In the genomic region with DNA sequence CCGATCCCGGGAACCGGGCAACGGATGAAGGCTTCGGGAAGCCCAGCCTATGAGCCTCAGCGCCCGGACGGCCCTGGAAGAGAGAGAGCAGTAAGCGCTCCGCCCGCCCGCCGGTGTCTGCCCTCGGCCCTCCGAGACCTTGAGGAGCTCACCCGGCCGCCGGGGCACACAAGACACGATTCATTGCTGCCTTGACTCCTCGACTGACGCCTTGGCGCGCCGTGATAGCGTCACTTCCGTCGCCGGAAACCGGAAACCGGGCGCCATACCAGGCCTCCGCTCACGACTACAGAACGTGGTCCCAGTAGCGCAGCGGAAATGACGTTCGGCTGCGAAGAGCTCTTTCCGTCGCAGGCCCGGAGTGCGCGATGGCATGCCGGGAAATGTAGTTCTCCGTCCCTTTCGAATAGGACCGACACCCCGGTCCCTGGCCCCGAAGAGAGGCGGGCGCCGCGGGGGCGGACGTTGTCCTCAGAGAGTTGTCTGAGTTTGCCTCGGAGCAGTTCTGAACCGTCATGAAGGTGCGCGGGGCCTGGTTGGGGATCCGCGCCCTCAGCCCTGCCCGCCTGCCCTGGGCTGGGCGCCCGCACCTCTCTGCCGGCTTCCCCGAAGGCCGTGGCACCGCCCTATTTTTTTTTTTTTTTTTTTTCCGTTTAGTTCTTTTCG, we compare ENCODE assay signal across 8 cellular contexts. TPM values are rescaled to one million over a fixed set of nuclear protein-coding genes. Genes with fewer than 3 reads are reported as not detected.
DNase-seq lines count a peak whose midpoint lies in the region; ATAC-seq and TF ChIP-seq lines count a peak whose summit lies in the region.

A gene (minus strand): TSS at position 208 of the 666 bp plus-strand sequence. CDS start 24 bp downstream, at position 184.

- peak within 1 kb of the TSS; percentile 94 for H4K91ac ChIP-seq in trophoblast cell (ENCODE audit: low read depth, low read length)

- H4K8ac ChIP-seq in trophoblast cell (ENCODE audit: low read depth, low read length), result peak within 1 kb of the TSS; percentile 92

- H3K23ac ChIP-seq in trophoblast cell (ENCODE audit: low read length), result no peak within 1 kb of the TSS

- H4K12ac ChIP-seq in trophoblast cell (ENCODE audit: low read depth, low read length), result peak within 1 kb of the TSS; percentile 93

- peak within 1 kb of the TSS; percentile 66 for H3K4ac ChIP-seq in trophoblast cell (ENCODE audit: low read depth, low read length)

- H2BK12ac ChIP-seq in trophoblast cell (ENCODE audit: low read length), result no peak within 1 kb of the TSS

- H3K9me3 ChIP-seq in adipocyte (ENCODE audit: control insufficient read depth, low read length) (no peaks in the 10 kb centered on the region), cardiac muscle cell (ENCODE audit: low read depth) (no peaks in the 10 kb centered on the region), trophoblast cell (ENCODE audit: insufficient read depth, low read depth, low read length) (peaks cover 3% of the 10 kb centered on the region)

- no CpG with 5 or more reads among the region's 71 CpGs for WGBS in trophoblast cell (ENCODE audit: extremely low coverage, insufficient coverage, insufficient read length)

- peaks cover 3% of the 10 kb centered on the region for H3K79me2 ChIP-seq in trophoblast cell (ENCODE audit: control insufficient read depth, insufficient read depth, low read length, poor library complexity)

- H3K4me3 ChIP-seq in GM12865 (ENCODE audit: low read depth, low read length), result peak within 1 kb of the TSS; percentile 85
- peak within 1 kb of the TSS; percentile 97 for H3K4me3 ChIP-seq in adipocyte (ENCODE audit: low read length)
- H3K4me3 ChIP-seq in cardiac muscle cell, result peak within 1 kb of the TSS; percentile 93
- peak within 1 kb of the TSS; percentile 98 for H3K4me3 ChIP-seq in trophoblast cell (ENCODE audit: low read depth, low read length)

- peaks cover 9% of the 10 kb centered on the region for H3K4me1 Mint-ChIP-seq in type B pancreatic cell (ENCODE audit: unreplicated experiment)

- peaks cover 8% of the 10 kb centered on the region for H3K79me1 ChIP-seq in trophoblast cell (ENCODE audit: low read length)

- H3K27me3 ChIP-seq in adipocyte (replicated peaks; ENCODE audit: control insufficient read depth, insufficient read depth, low read length) (no peaks in the 10 kb centered on the region), cardiac muscle cell (no peaks in the 10 kb centered on the region), trophoblast cell (ENCODE audit: insufficient read depth, low read length) (no peaks in the 10 kb centered on the region)

- no peaks in the 10 kb centered on the region for H3K9me3 Mint-ChIP-seq in type B pancreatic cell

- peak within 1 kb of the TSS; percentile 81 for H3K4me2 ChIP-seq in trophoblast cell (ENCODE audit: low read length)

- H3K9ac ChIP-seq in adipocyte (ENCODE audit: low read length) (peak within 1 kb of the TSS; percentile 93), trophoblast cell (ENCODE audit: low read length) (peak within 1 kb of the TSS; percentile 95)

- H3K36me3 ChIP-seq in adipocyte (ENCODE audit: control insufficient read depth, insufficient read depth, low read length, severe bottlenecking) (no peaks in the 10 kb centered on the region), cardiac muscle cell (no peaks in the 10 kb centered on the region), trophoblast cell (ENCODE audit: control insufficient read depth in 1 of 2, insufficient read depth in 2 of 2, low read length in 2 of 2) (peaks cover 3% of the 10 kb centered on the region in 2 experiments)

- no peaks in the 10 kb centered on the region for H3K27me3 Mint-ChIP-seq in type B pancreatic cell

- H3K27ac Mint-ChIP-seq in type B pancreatic cell, result peak within 1 kb of the TSS; percentile 98

- DNase-seq in GM12865 (ENCODE audit: low read depth), result peak; percentile 99
- DNase-seq in NCI-H1417 treated with DMSO at 0.1 percent for 48 hours (lab: John Stamatoyannopoulos, UW), result peak; percentile 89
- DNase-seq in SW480 (ENCODE audit: low spot score), result peak; percentile 98
- DNase-seq in adipocyte (ENCODE audit: low read depth), result peak; percentile 100
- DNase-seq in cardiac muscle cell (ENCODE audit: low read depth in 1 of 2, low spot score in 1 of 2), result peak; percentile 99 to 100
- DNase-seq in trophoblast cell, result peak; percentile 100
- peak; percentile 99 for DNase-seq in type B pancreatic cell (ENCODE audit: extremely low spot score, unreplicated experiment)

- peak within 1 kb of the TSS; percentile 91 for H3K14ac ChIP-seq in trophoblast cell (ENCODE audit: low read length)

- TF ChIP-seq CTCF in GM12865 (IDR thresholded peaks at IDR 0.05; ENCODE audit: insufficient read depth, low read depth, low read length, missing control alignments), result no peak
- TF ChIP-seq CTCF in cardiac muscle cell (IDR thresholded peaks at IDR 0.05; ENCODE audit: low read depth, low read length), result no peak
- no peak for TF ChIP-seq CTCF in type B pancreatic cell (conservative IDR thresholded peaks at IDR 0.05)

- H2BK5ac ChIP-seq in trophoblast cell (ENCODE audit: low read depth, low read length, poor library complexity), result peak within 1 kb of the TSS; percentile 87

- H3K27ac ChIP-seq in cardiac muscle cell, result peak within 1 kb of the TSS; percentile 91
- peak within 1 kb of the TSS; percentile 54 for H3K27ac ChIP-seq in trophoblast cell (ENCODE audit: low read depth, low read length)

- peak; percentile 92 for ATAC-seq in HG02763 (IDR thresholded peaks at IDR 0.05; ENCODE audit: unreplicated experiment)

- peak within 1 kb of the TSS; percentile 94 for H3K4me3 Mint-ChIP-seq in type B pancreatic cell

- H3K36me3 Mint-ChIP-seq in type B pancreatic cell, result no peaks in the 10 kb centered on the region

- peak within 1 kb of the TSS; percentile 92 for H2AFZ ChIP-seq in trophoblast cell (ENCODE audit: insufficient read depth, low read length, poor library complexity)

- H2AK5ac ChIP-seq in trophoblast cell (ENCODE audit: low read length), result peak within 1 kb of the TSS; percentile 60

- peak within 1 kb of the TSS; percentile 50 for H3K18ac ChIP-seq in trophoblast cell (ENCODE audit: low read length)

- peak within 1 kb of the TSS; percentile 82 for H2BK120ac ChIP-seq in trophoblast cell (ENCODE audit: insufficient read depth, low read length, poor library complexity)

- H3K4me1 ChIP-seq in adipocyte (ENCODE audit: control insufficient read depth, insufficient read depth, low read length) (peaks cover 10% of the 10 kb centered on the region), cardiac muscle cell (ENCODE audit: low read depth) (peaks cover 5% of the 10 kb centered on the region), trophoblast cell (ENCODE audit: control insufficient read depth in 1 of 2, insufficient read depth in 2 of 2, low read length in 2 of 2) (peaks cover 2 to 5% of the 10 kb centered on the region in 2 experiments)

RNA-seq across cellular contexts. Expression of the gene that starts here (rescaled TPM):
- total RNA-seq in cardiac muscle cell, result 14.3 and 18.6 TPM in 2 replicates
- polyA plus RNA-seq in cardiac muscle cell, result 24.6 and 36.2 TPM in 2 replicates
- 17.1 and 17.3 TPM in 2 replicates for polyA plus RNA-seq in trophoblast cell (2013)
- total RNA-seq in type B pancreatic cell (ENCODE audit: low replicate concordance), result 14.5 and 15.0 TPM in 2 replicates

Comparison
In these comparisons a context has a peak if more than half of its experiments do, and no peak if none do; other contexts are left out.
1. Peak in every context shown above with its lines: DNase-seq, ATAC-seq, H3K4me3 ChIP-seq and H3K27ac ChIP-seq.